23 cellular contexts compared by ENCODE assay signal in the genomic region with DNA sequence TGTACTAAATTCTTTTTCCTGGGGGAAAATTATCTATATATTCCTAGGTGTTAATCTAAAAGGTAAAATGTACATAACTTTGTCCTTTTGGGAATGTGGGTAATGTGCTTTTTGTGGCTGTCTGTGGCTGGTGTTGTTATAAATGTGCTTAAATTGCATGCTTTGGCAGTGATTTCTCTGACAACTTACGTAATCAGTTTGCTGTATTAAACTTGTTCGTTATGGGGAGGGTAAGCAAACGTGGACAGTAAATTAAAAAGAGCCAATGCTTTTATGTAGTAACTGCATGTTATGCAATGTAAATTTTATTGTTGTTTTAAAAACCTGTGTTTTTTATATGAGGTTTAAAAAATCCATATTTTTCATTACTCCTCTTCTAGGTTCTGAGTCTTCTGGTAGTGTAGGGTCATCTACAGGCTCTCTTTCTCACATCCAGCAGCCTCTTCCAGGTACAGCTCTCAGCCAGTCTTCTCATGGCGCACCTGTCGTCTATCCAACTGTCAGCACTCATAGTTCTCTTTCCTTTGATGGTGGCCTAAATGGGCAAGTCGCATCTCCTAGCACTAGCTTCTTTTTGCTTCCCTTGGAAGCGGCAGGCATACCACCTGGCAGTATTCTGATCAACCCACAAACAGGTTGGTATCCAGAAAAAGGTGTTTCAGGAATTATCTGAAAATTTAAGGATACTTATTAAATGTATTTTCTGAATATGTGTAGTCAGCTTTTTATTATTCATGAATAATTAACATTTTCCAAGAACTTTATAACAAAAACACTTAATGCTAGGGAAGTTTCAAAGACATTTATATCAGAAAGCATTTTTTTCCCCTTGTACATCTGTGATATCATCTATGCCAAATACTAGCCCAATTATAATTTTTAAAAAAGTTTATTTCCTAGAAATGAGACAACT.
"Had no signal": no experiment of that assay in that cellular context is flagged by ENCODE, and none has a peak within 500 bp of the region (broad histone marks: within the 10 kb centered on the region; RNA-seq: fewer than 3 reads in every experiment).

No MANE protein-coding gene starts in this region.

- H3K27me3 ChIP-seq: brain microvascular endothelial cell, cardiac muscle cell had no signal

- H3K4me2 ChIP-seq: KMS-11 had no signal

- DNase-seq: activated B cell treated with CpG ODN at 0.5 μM for 24 hours; activated CD4-positive, alpha-beta memory T cell treated with anti-CD3 and anti-CD28 coated beads, Interleukin-2, amount 10 ng/mL, durations not matched to agents 7 days and 5 days; activated CD4-positive, alpha-beta T cell treated with anti-CD3 and anti-CD28 coated beads for 1 hour; activated CD4-positive, alpha-beta T cell treated with anti-CD3 and anti-CD28 coated beads, Interleukin-2, amount 10 ng/mL, durations not matched to agents 7 days and 5 days; activated gamma-delta T cell treated with Interleukin-2 at 50 U/mL for 16 hours; activated naive CD4-positive, alpha-beta T cell treated with anti-CD3 and anti-CD28 coated beads, Interleukin-2, amount 10 ng/mL, durations not matched to agents 7 days and 5 days; activated naive CD8-positive, alpha-beta T cell treated with anti-CD3 and anti-CD28 coated beads for 36 hours; activated T-cell treated with anti-CD3 and anti-CD28 coated beads for 4 hours; activated T-cell treated with anti-CD3 and anti-CD28 coated beads, Interleukin-2, amount 50 U/mL, for 48 hours; brain microvascular endothelial cell; NCI-H1092; NCI-H1417; NCI-H1694; NCI-H2029; NCI-H2107; NCI-H446; NCI-H526 treated with DMSO at 0.1 percent for 48 hours; NCI-H82; SIG-M5; T-helper 2 cell; T1000 had no signal

- H3K27ac ChIP-seq: brain microvascular endothelial cell, cardiac muscle cell, KMS-11 had no signal

- H3K9ac ChIP-seq: KMS-11 had no signal

- H3K4me3 ChIP-seq: cardiac muscle cell had no signal
